Comparison of ENCODE assay signal across 1 cellular context in genomic region chr1:19113362-19114092, GRCh38.
TF ChIP-seq lines count a peak whose summit lies in the region.

No MANE protein-coding gene starts in this region.

TF ChIP-seq in SK-N-SH treated with all-trans-retinoic acid at 6 μM for 48 hours, 23 proteins besides CTCF, POLR2A, EP300 and RAD21 (continued from another document):
- TF ChIP-seq POU6F1 (CRISPR knock-in tag; IDR thresholded peaks at IDR 0.05; ENCODE audit: borderline replicate concordance, low read depth) (no peak), ZNF565 (CRISPR knock-in tag; conservative IDR thresholded peaks at IDR 0.05; ENCODE audit: low read depth) (no peak), ZFP30 (CRISPR knock-in tag; IDR thresholded peaks at IDR 0.05) (no peak), CSRNP3 (CRISPR knock-in tag; IDR thresholded peaks at IDR 0.05) (no peak), GLIS3 (CRISPR knock-in tag; IDR thresholded peaks at IDR 0.05) (no peak), OSR1 (CRISPR knock-in tag; IDR thresholded peaks at IDR 0.05) (no peak), ARNTL (CRISPR knock-in tag; IDR thresholded peaks at IDR 0.05; ENCODE audit: borderline replicate concordance, low read depth) (no peak), CREB5 (CRISPR knock-in tag; IDR thresholded peaks at IDR 0.05; ENCODE audit: low read depth) (no peak), ZNF8 (CRISPR knock-in tag; IDR thresholded peaks at IDR 0.05) (no peak), TOX (CRISPR knock-in tag; IDR thresholded peaks at IDR 0.05; ENCODE audit: borderline replicate concordance) (no peak), ESRRG (CRISPR knock-in tag; IDR thresholded peaks at IDR 0.05) (no peak), ZFP3 (CRISPR knock-in tag; IDR thresholded peaks at IDR 0.05) (no peak), RARB (CRISPR knock-in tag; IDR thresholded peaks at IDR 0.05) (no peak), ZNF70 (CRISPR knock-in tag; IDR thresholded peaks at IDR 0.05) (no peak), PPARA (CRISPR knock-in tag; IDR thresholded peaks at IDR 0.05; ENCODE audit: borderline replicate concordance) (no peak), ISL1 (CRISPR knock-in tag; IDR thresholded peaks at IDR 0.05) (no peak), PATZ1 (CRISPR knock-in tag; IDR thresholded peaks at IDR 0.05; ENCODE audit: borderline replicate concordance) (no peak), BACH2 (CRISPR knock-in tag; IDR thresholded peaks at IDR 0.05; ENCODE audit: borderline replicate concordance) (no peak)
